ENCODE assay signal across 22 cellular contexts in genomic region chr22:33142282-33142681, GRCh38.
DNase-seq lines count a peak whose midpoint lies in the region; TF ChIP-seq lines count a peak whose summit lies in the region.
"Had no signal": no experiment of that assay in that cellular context is flagged by ENCODE, and none has a peak within 500 bp of the region (broad histone marks: within the 10 kb centered on the region; RNA-seq: fewer than 3 reads in every experiment).

No MANE protein-coding gene starts in this region.

- 24% methylated on average over 2 of the region's 2 CpGs for WGBS in prostate gland

- no peaks in the 10 kb centered on the region for H3K79me2 ChIP-seq in OCI-LY7 (ENCODE audit: insufficient read depth, low read depth, low read length)

- BruUV-seq in OCI-LY7 (replicated peaks; lab: Mats Ljungman, UMichigan) = no TSS peak

- H3K9me3 ChIP-seq in OCI-LY7 (ENCODE audit: low read length) (peaks cover 6% of the 10 kb centered on the region; the same call in 1 of the 2 replicates), prostate gland (no peaks in the 10 kb centered on the region)
- H3K9me3 ChIP-seq: BE2C had no signal

- H3K9me2 ChIP-seq in OCI-LY7 (ENCODE audit: insufficient read depth, low read length) = no peaks in the 10 kb centered on the region

- no peak for TF ChIP-seq CTCF in OCI-LY7 (conservative IDR thresholded peaks at IDR 0.05; ENCODE audit: low read length)
- TF ChIP-seq CTCF in VCaP (conservative IDR thresholded peaks at IDR 0.05) = no peak
- no peak for TF ChIP-seq CTCF in prostate gland (IDR thresholded peaks at IDR 0.05)

- H3K4me3 ChIP-seq in OCI-LY7 (ENCODE audit: low read depth, low read length, poor library complexity, severe bottlenecking) = no peak overlapping the region
- no peak overlapping the region for H3K4me3 ChIP-seq in prostate gland
- H3K4me3 ChIP-seq: BLaER1, GM12878 had no signal

- no peaks in the 10 kb centered on the region for H3K4me1 ChIP-seq in OCI-LY7 (ENCODE audit: insufficient read depth, low read length, poor library complexity, severe bottlenecking)
- H3K4me1 ChIP-seq in prostate gland (replicated peaks) = no peaks in the 10 kb centered on the region
- H3K4me1 ChIP-seq: BE2C, BLaER1 had no signal

- CTCF ChIA-PET in OCI-LY7 (lab: Charles Lee; ENCODE audit: unreplicated experiment) = no interaction called here

- TF ChIP-seq POLR2A in prostate gland (IDR thresholded peaks at IDR 0.05) = no peak

- no peak overlapping the region for H3K4me2 ChIP-seq in OCI-LY7 (ENCODE audit: low read length)
- H3K4me2 ChIP-seq: BLaER1 had no signal

- intact Hi-C loops in OCI-LY7 (cut with micrococcal nuclease; ENCODE audit: unreplicated experiment) (no loop called here), prostate gland (cut with DNase I) (no loop called here)

- no peaks in the 10 kb centered on the region for H3K27me3 ChIP-seq in prostate gland (replicated peaks; ENCODE audit: insufficient read depth)
- H3K27me3 ChIP-seq: BE2C, BLaER1 had no signal

- peak overlapping the region; percentile 9; the same call in 1 of the 2 replicates for H2AFZ ChIP-seq in OCI-LY7 (ENCODE audit: low read length)

- POLR2A ChIA-PET in OCI-LY7 (lab: Charles Lee) = interaction anchor here (1.2 to 3.4 kb wide), 2 partner anchors 8 to 19 kb away, joined by 4 to 15 read pairs; no protein-coding TSS in a partner anchor

- no peaks in the 10 kb centered on the region for H4K20me1 ChIP-seq in OCI-LY7 (ENCODE audit: insufficient read depth, low read length)
- H4K20me1 ChIP-seq: BLaER1 had no signal

- no peak overlapping the region for H3K27ac ChIP-seq in OCI-LY7 (ENCODE audit: low read depth, low read length, poor library complexity, severe bottlenecking)
- peak overlapping the region; percentile 40 for H3K27ac ChIP-seq in VCaP
- H3K27ac ChIP-seq in prostate gland = no peak overlapping the region
- H3K27ac ChIP-seq: BLaER1 had no signal

- H3K36me3 ChIP-seq in OCI-LY7 (ENCODE audit: insufficient read depth, low read length) = no peaks in the 10 kb centered on the region
- no peaks in the 10 kb centered on the region for H3K36me3 ChIP-seq in prostate gland
- H3K36me3 ChIP-seq: BE2C, BLaER1 had no signal

- DNase-seq in OCI-LY7 (ENCODE audit: low spot score) (no peak), prostate gland (ENCODE audit: low spot score) (peak; percentile 13), NCI-H446 treated with DMSO at 0.1 percent for 48 hours (lab: John Stamatoyannopoulos, UW) (no peak), NCI-H2196 treated with DMSO at 0.1 percent for 48 hours (lab: John Stamatoyannopoulos, UW; ENCODE audit: unreplicated experiment) (no peak)
- DNase-seq: 8988T; ACHN; BE2C; C1 segment of cervical spinal cord; CD4-positive, alpha-beta memory T cell; CD4-positive, CD25-positive, alpha-beta regulatory T cell; CD8-positive, alpha-beta memory T cell; COR-L47; DMS 273 treated with DMSO at 0.1 percent for 48 hours; DMS153; DMS53; DMS79; DND-41; EL; GDM1 had no signal
